ENCODE assay signal across 2 cellular contexts in genomic region chrX:135923353-135923752, GRCh38.
TF ChIP-seq lines count a peak whose summit lies in the region.

No MANE protein-coding gene starts in this region.

TF ChIP-seq in WTC11, 78 proteins besides CTCF, POLR2A, EP300 and RAD21:
- TF ChIP-seq CBFB (CRISPR knock-in tag; IDR thresholded peaks at IDR 0.05; ENCODE audit: low read depth): no peak
- TF ChIP-seq ARID4B (CRISPR knock-in tag; IDR thresholded peaks at IDR 0.05; ENCODE audit: borderline replicate concordance): no peak
- no peak for TF ChIP-seq JAZF1 (CRISPR knock-in tag; IDR thresholded peaks at IDR 0.05)
- no peak for TF ChIP-seq GRHL2 (CRISPR knock-in tag; IDR thresholded peaks at IDR 0.05; ENCODE audit: insufficient replicate concordance, severe bottlenecking)
- no peak for TF ChIP-seq NR3C1 (CRISPR knock-in tag; conservative IDR thresholded peaks at IDR 0.05; ENCODE audit: low read depth)
- no peak for TF ChIP-seq NFYB (CRISPR knock-in tag; conservative IDR thresholded peaks at IDR 0.05; ENCODE audit: low read depth)
- no peak for TF ChIP-seq ZNF263 (CRISPR knock-in tag; IDR thresholded peaks at IDR 0.05; ENCODE audit: low read depth)
- no peak for TF ChIP-seq ZNF232 (CRISPR knock-in tag; IDR thresholded peaks at IDR 0.05)
- TF ChIP-seq NFE2L1 (CRISPR knock-in tag; IDR thresholded peaks at IDR 0.05): no peak
- TF ChIP-seq ZNF317 (CRISPR knock-in tag; IDR thresholded peaks at IDR 0.05; ENCODE audit: borderline replicate concordance, low read depth): no peak
- TF ChIP-seq TEAD1 (CRISPR knock-in tag; IDR thresholded peaks at IDR 0.05): no peak
- TF ChIP-seq TP53 (CRISPR knock-in tag; IDR thresholded peaks at IDR 0.05): no peak
- no peak for TF ChIP-seq ZNF138 (CRISPR knock-in tag; conservative IDR thresholded peaks at IDR 0.05)
- no peak for TF ChIP-seq ZNF532 (CRISPR knock-in tag; IDR thresholded peaks at IDR 0.05; ENCODE audit: borderline replicate concordance)
- no peak for TF ChIP-seq ESRRA (CRISPR knock-in tag; IDR thresholded peaks at IDR 0.05; ENCODE audit: borderline replicate concordance)
- TF ChIP-seq FOXK1 (CRISPR knock-in tag; IDR thresholded peaks at IDR 0.05): no peak
- TF ChIP-seq PRRX2 (CRISPR knock-in tag; IDR thresholded peaks at IDR 0.05): no peak

TF ChIP-seq in HepG2, 621 proteins besides CTCF, POLR2A, EP300 and RAD21:
- TF ChIP-seq ZXDC (CRISPR knock-in tag; IDR thresholded peaks at IDR 0.05) (no peak), STAG1 (CRISPR knock-in tag; IDR thresholded peaks at IDR 0.05) (0 out of 2 replicates have a peak, but pooled peaks have one; percentile 12), ZSCAN31 (CRISPR knock-in tag; IDR thresholded peaks at IDR 0.05; ENCODE audit: low read depth) (no peak), NFYB (CRISPR knock-in tag; IDR thresholded peaks at IDR 0.05) (no peak)
